ENCODE assay signal across 8 cellular contexts in the genomic region with DNA sequence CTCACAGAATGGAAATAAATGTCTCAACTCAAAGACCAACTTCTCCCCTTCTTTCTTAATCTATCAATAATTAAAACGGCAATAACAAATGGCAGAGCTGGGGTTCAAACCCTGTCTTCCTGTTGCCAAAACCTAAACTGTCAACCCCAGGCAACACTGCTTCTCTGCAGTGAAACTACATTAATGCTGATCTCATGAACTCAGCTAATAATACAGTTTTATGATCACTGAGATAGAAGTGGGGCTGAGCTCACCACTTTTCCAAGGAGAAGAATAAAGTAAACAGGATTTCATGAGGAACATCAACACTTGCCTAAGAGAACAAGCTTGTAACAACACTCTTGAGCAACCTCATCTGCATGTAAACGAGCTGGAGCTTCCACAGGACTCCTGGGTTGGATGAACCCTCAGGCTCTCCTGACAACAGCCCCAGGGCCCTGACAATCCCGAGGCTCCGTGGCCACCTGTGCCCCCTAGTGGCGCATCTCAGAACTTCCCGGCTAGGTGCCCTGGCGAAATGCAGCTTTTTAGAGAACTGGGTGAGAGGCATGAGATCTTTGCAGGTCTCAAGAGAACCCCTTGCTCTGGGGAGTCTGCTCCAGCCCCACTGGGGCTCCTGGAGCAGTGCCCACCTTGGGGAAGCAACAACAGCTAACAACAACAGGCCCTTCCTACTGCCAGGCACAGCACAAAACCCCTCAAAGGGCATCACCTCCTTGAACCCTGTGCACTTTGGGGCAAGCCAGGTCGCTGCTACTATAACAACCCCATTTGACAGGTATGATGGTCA.
A peak's percentile ranks its signal among the peaks of the same experiment; 100 is the strongest.
DNase-seq lines count a peak whose midpoint lies in the region; ATAC-seq, FAIRE-seq and TF ChIP-seq lines count a peak whose summit lies in the region.

No MANE protein-coding gene starts in this region.

- TF ChIP-seq EP300 in suprapubic skin (IDR thresholded peaks at IDR 0.05) = no peak

- H3K27me3 ChIP-seq in suprapubic skin = no peaks in the 10 kb centered on the region

- FAIRE-seq in RCC 7860 (lab: Jason Lieb, UNC) = no peak

- no peaks in the 10 kb centered on the region for H3K36me3 ChIP-seq in suprapubic skin

- TF ChIP-seq CTCF in fibroblast of the aortic adventitia (IDR thresholded peaks at IDR 0.05; ENCODE audit: insufficient read depth, low read length) (peak; percentile 99), suprapubic skin (IDR thresholded peaks at IDR 0.05) (peak; percentile 82 to 95)

- H3K9me3 Mint-ChIP-seq in activated T-helper 1 cell treated with anti-CD3 and anti-CD28 coated beads, Interleukin-12 subunit alpha, Interleukin-12 subunit beta, Interleukin-2, Interleukin-4 antibody, amounts not matched to agents 30 ng/mL and 10 ng/mL and 1 ng/mL, durations not matched to agents 14 hours and 24 hours and 36 hours = no peaks in the 10 kb centered on the region

- DNase-seq in Ammon's horn (ENCODE audit: low spot score) (peak; percentile 84), RCC 7860 (ENCODE audit: low spot score) (peak; percentile 20), fibroblast of the aortic adventitia (ENCODE audit: low read depth) (peak; percentile 74), nucleus accumbens (lab: John Stamatoyannopoulos, UW) (peak in 50 of 56 donors; percentile 33 to 89 (median 67)), suprapubic skin (ENCODE audit: low spot score in 2 of 2) (peak; percentile 90 to 93)
- DNase-seq in activated T-helper 1 cell treated with anti-CD3 and anti-CD28 coated beads, Interleukin-12 subunit alpha, Interleukin-12 subunit beta, Interleukin-2, Interleukin-4 antibody, amounts not matched to agents 30 ng/mL and 10 ng/mL and 1 ng/mL, durations not matched to agents 14 hours and 24 hours and 36 hours (ENCODE audit: low spot score) = peak; percentile 66

- no peaks in the 10 kb centered on the region for H3K9me3 ChIP-seq in suprapubic skin

- no peak overlapping the region for H3K27ac Mint-ChIP-seq in activated T-helper 1 cell treated with anti-CD3 and anti-CD28 coated beads, Interleukin-12 subunit alpha, Interleukin-12 subunit beta, Interleukin-2, Interleukin-4 antibody, amounts not matched to agents 30 ng/mL and 10 ng/mL and 1 ng/mL, durations not matched to agents 14 hours and 24 hours and 36 hours

- no peak for TF ChIP-seq POLR2A in suprapubic skin (IDR thresholded peaks at IDR 0.05)

- peaks cover 19% of the 10 kb centered on the region for H3K4me1 ChIP-seq in suprapubic skin

- intact Hi-C loops in activated T-helper 1 cell treated with anti-CD3 and anti-CD28 coated beads, Interleukin-12 subunit alpha, Interleukin-12 subunit beta, Interleukin-2, Interleukin-4 antibody, amounts not matched to agents 30 ng/mL and 10 ng/mL and 1 ng/mL, durations not matched to agents 14 hours and 24 hours and 36 hours (cut with micrococcal nuclease) = loop anchor here (1.0 kb wide), 3 partner anchors 8 to 81 kb away; no protein-coding TSS in a partner anchor

- ATAC-seq in GM19023 (IDR thresholded peaks at IDR 0.05; ENCODE audit: unreplicated experiment) (peak; percentile 54), HG03571 (IDR thresholded peaks at IDR 0.05; ENCODE audit: unreplicated experiment) (peak; percentile 56)

- WGBS in suprapubic skin = 18% methylated on average over 6 of the region's 8 CpGs

- H3K27ac ChIP-seq in suprapubic skin = peak overlapping the region; percentile 7

- H3K4me3 ChIP-seq in fibroblast of the aortic adventitia (ENCODE audit: low read depth, low read length) = no peak overlapping the region
- no peak overlapping the region for H3K4me3 ChIP-seq in suprapubic skin

- no peaks in the 10 kb centered on the region for H3K36me3 Mint-ChIP-seq in activated T-helper 1 cell treated with anti-CD3 and anti-CD28 coated beads, Interleukin-12 subunit alpha, Interleukin-12 subunit beta, Interleukin-2, Interleukin-4 antibody, amounts not matched to agents 30 ng/mL and 10 ng/mL and 1 ng/mL, durations not matched to agents 14 hours and 24 hours and 36 hours (ENCODE audit: low read depth)

- no peak overlapping the region for H3K4me3 Mint-ChIP-seq in activated T-helper 1 cell treated with anti-CD3 and anti-CD28 coated beads, Interleukin-12 subunit alpha, Interleukin-12 subunit beta, Interleukin-2, Interleukin-4 antibody, amounts not matched to agents 30 ng/mL and 10 ng/mL and 1 ng/mL, durations not matched to agents 14 hours and 24 hours and 36 hours

- H3K27me3 Mint-ChIP-seq in activated T-helper 1 cell treated with anti-CD3 and anti-CD28 coated beads, Interleukin-12 subunit alpha, Interleukin-12 subunit beta, Interleukin-2, Interleukin-4 antibody, amounts not matched to agents 30 ng/mL and 10 ng/mL and 1 ng/mL, durations not matched to agents 14 hours and 24 hours and 36 hours (ENCODE audit: insufficient read depth) = no peaks in the 10 kb centered on the region

- peaks cover 17% of the 10 kb centered on the region for H3K4me1 Mint-ChIP-seq in activated T-helper 1 cell treated with anti-CD3 and anti-CD28 coated beads, Interleukin-12 subunit alpha, Interleukin-12 subunit beta, Interleukin-2, Interleukin-4 antibody, amounts not matched to agents 30 ng/mL and 10 ng/mL and 1 ng/mL, durations not matched to agents 14 hours and 24 hours and 36 hours (ENCODE audit: low read depth)

Comparison
In these comparisons a context has a peak if more than half of its experiments do, and no peak if none do; other contexts are left out.
1. DNase-seq: peak in every context shown above with its lines; median percentile 92 in suprapubic skin; 84 in Ammon's horn; 74 in fibroblast of the aortic adventitia; 67 in nucleus accumbens; 66 in activated T-helper 1 cell treated with anti-CD3 and anti-CD28 coated beads, Interleukin-12 subunit alpha, Interleukin-12 subunit beta, Interleukin-2, Interleukin-4 antibody, amounts not matched to agents 30 ng/mL and 10 ng/mL and 1 ng/mL, durations not matched to agents 14 hours and 24 hours and 36 hours; 20 in RCC 7860.